Comparison of ENCODE assay signal across 1 cellular context in the genomic region with DNA sequence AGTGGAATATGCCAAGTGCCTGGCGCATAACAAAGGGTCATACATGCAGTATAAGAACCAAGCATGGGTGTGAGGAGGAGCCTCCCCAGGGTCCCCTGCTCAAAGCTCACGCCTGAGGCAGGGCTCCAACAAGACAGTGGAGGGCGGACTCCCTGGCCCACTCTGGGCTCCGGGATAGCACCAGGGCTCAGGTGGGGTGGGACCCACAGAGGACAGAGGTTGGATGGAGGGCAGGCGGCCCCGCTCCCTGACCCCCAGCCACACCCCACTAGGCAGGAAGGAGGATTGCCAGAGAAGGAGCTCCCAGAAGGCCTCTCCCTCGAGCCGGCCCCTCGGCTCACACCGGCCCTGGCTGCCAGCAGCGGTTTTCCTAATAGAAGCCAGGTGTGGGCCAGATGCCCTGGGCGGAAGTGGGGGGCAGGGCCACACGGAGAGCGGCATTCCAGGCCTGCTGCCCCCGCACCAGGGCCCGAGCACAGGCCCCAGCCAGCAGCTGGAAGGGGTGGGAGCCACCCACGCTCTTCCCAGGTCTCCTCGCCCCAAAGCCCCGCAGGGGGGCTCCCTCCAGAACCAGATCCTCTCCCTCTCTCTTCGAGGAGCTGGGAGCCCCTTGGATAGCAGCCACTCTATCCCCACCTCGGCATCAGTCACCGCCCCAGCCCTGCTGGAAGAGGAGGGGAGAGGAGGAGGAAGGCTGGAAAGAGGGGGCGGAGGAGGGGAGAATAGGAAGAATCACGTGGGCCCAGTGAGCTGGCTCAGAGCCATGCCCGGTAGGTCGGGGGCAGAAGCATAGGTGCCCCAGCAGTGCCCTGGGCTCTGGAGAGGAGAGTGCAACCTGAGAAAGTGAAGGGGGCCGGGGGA.
A peak's percentile ranks its signal among the peaks of the same experiment; 100 is the strongest.
TF ChIP-seq lines count a peak whose summit lies in the region.

No MANE protein-coding gene starts in this region.

TF ChIP-seq in SK-N-SH, 30 proteins besides CTCF, POLR2A, EP300 and RAD21:
- TF ChIP-seq NFIC (IDR thresholded peaks at IDR 0.05; ENCODE audit: borderline replicate concordance) (peak; percentile 85), YY1 (IDR thresholded peaks at IDR 0.05; ENCODE audit: low read depth) (no peak), FOXJ3 (CRISPR knock-in tag; IDR thresholded peaks at IDR 0.05) (peak; percentile 90), POLR2AphosphoS5 (IDR thresholded peaks at IDR 0.05; ENCODE audit: low read depth, low read length) (peak; percentile 82), FOXM1 (IDR thresholded peaks at IDR 0.05; ENCODE audit: low read depth) (no peak), RFX5 (IDR thresholded peaks at IDR 0.05; ENCODE audit: low read length) (no peak), GABPA (IDR thresholded peaks at IDR 0.05; ENCODE audit: low read depth) (no peak; the same call in 1 of the 2 replicates), TEAD4 (IDR thresholded peaks at IDR 0.05; ENCODE audit: borderline replicate concordance, insufficient read depth) (peak; percentile 89), TCF12 (IDR thresholded peaks at IDR 0.05) (peak; percentile 99), RCOR1 (IDR thresholded peaks at IDR 0.05; ENCODE audit: low read length) (peak; percentile 71; the same call in 1 of the 2 replicates), ELF1 (IDR thresholded peaks at IDR 0.05) (peak; percentile 53; the same call in 1 of the 2 replicates), EZH2phosphoT487 (IDR thresholded peaks at IDR 0.05; ENCODE audit: borderline replicate concordance, low read depth) (no peak), TAF1 (IDR thresholded peaks at IDR 0.05; ENCODE audit: borderline replicate concordance, low read depth, low read length) (peak; percentile 14; the same call in 1 of the 2 replicates), SIN3A (IDR thresholded peaks at IDR 0.05; ENCODE audit: borderline replicate concordance, low read depth, low read length) (peak; percentile 76; the same call in 1 of the 2 replicates), MXI1 (IDR thresholded peaks at IDR 0.05; ENCODE audit: low read depth, low read length) (no peak; the same call in 1 of the 2 replicates), JUND (IDR thresholded peaks at IDR 0.05) (no peak; the same call in 1 of the 2 replicates), NRF1 (IDR thresholded peaks at IDR 0.05; ENCODE audit: low read depth, low read length) (no peak), GATA2 (CRISPR knock-in tag; IDR thresholded peaks at IDR 0.05) (peak; percentile 22; the same call in 1 of the 2 replicates), FOSL2 (IDR thresholded peaks at IDR 0.05; ENCODE audit: borderline replicate concordance, low read depth) (no peak), CHD2 (IDR thresholded peaks at IDR 0.05; ENCODE audit: low read length, partially characterized antibody) (peak; percentile 96), MEF2A (IDR thresholded peaks at IDR 0.05; ENCODE audit: borderline replicate concordance, low read depth) (no peak), SMC3 (IDR thresholded peaks at IDR 0.05; ENCODE audit: low read depth, low read length) (no peak), RXRA (IDR thresholded peaks at IDR 0.05; ENCODE audit: borderline replicate concordance, low read depth) (peak; percentile 81; the same call in 1 of the 2 replicates)
- TF ChIP-seq, protein P1, sequence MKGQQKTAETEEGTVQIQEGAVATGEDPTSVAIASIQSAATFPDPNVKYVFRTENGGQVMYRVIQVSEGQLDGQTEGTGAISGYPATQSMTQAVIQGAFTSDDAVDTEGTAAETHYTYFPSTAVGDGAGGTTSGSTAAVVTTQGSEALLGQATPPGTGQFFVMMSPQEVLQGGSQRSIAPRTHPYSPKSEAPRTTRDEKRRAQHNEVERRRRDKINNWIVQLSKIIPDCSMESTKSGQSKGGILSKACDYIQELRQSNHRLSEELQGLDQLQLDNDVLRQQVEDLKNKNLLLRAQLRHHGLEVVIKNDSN (IDR thresholded peaks at IDR 0.05; ENCODE audit: borderline replicate concordance, low read depth) = peak; percentile 85
- TF ChIP-seq, protein P2, sequence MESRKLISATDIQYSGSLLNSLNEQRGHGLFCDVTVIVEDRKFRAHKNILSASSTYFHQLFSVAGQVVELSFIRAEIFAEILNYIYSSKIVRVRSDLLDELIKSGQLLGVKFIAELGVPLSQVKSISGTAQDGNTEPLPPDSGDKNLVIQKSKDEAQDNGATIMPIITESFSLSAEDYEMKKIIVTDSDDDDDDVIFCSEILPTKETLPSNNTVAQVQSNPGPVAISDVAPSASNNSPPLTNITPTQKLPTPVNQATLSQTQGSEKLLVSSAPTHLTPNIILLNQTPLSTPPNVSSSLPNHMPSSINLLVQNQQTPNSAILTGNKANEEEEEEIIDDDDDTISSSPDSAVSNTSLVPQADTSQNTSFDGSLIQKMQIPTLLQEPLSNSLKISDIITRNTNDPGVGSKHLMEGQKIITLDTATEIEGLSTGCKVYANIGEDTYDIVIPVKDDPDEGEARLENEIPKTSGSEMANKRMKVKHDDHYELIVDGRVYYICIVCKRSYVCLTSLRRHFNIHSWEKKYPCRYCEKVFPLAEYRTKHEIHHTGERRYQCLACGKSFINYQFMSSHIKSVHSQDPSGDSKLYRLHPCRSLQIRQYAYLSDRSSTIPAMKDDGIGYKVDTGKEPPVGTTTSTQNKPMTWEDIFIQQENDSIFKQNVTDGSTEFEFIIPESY (IDR thresholded peaks at IDR 0.05; ENCODE audit: borderline replicate concordance, low read depth) = peak; percentile 45; the same call in 1 of the 2 replicates
- TF ChIP-seq, protein P3, sequence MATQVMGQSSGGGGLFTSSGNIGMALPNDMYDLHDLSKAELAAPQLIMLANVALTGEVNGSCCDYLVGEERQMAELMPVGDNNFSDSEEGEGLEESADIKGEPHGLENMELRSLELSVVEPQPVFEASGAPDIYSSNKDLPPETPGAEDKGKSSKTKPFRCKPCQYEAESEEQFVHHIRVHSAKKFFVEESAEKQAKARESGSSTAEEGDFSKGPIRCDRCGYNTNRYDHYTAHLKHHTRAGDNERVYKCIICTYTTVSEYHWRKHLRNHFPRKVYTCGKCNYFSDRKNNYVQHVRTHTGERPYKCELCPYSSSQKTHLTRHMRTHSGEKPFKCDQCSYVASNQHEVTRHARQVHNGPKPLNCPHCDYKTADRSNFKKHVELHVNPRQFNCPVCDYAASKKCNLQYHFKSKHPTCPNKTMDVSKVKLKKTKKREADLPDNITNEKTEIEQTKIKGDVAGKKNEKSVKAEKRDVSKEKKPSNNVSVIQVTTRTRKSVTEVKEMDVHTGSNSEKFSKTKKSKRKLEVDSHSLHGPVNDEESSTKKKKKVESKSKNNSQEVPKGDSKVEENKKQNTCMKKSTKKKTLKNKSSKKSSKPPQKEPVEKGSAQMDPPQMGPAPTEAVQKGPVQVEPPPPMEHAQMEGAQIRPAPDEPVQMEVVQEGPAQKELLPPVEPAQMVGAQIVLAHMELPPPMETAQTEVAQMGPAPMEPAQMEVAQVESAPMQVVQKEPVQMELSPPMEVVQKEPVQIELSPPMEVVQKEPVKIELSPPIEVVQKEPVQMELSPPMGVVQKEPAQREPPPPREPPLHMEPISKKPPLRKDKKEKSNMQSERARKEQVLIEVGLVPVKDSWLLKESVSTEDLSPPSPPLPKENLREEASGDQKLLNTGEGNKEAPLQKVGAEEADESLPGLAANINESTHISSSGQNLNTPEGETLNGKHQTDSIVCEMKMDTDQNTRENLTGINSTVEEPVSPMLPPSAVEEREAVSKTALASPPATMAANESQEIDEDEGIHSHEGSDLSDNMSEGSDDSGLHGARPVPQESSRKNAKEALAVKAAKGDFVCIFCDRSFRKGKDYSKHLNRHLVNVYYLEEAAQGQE (IDR thresholded peaks at IDR 0.05; ENCODE audit: low read depth, low read length) = no peak
- TF ChIP-seq, protein P4, sequence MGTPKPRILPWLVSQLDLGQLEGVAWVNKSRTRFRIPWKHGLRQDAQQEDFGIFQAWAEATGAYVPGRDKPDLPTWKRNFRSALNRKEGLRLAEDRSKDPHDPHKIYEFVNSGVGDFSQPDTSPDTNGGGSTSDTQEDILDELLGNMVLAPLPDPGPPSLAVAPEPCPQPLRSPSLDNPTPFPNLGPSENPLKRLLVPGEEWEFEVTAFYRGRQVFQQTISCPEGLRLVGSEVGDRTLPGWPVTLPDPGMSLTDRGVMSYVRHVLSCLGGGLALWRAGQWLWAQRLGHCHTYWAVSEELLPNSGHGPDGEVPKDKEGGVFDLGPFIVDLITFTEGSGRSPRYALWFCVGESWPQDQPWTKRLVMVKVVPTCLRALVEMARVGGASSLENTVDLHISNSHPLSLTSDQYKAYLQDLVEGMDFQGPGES (IDR thresholded peaks at IDR 0.05; ENCODE audit: low read depth, low read length) = no peak
- TF ChIP-seq, protein P5, sequence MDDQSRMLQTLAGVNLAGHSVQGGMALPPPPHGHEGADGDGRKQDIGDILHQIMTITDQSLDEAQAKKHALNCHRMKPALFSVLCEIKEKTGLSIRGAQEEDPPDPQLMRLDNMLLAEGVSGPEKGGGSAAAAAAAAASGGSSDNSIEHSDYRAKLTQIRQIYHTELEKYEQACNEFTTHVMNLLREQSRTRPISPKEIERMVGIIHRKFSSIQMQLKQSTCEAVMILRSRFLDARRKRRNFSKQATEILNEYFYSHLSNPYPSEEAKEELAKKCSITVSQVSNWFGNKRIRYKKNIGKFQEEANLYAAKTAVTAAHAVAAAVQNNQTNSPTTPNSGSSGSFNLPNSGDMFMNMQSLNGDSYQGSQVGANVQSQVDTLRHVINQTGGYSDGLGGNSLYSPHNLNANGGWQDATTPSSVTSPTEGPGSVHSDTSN (IDR thresholded peaks at IDR 0.05) = peak; percentile 75
- TF ChIP-seq, protein P6, sequence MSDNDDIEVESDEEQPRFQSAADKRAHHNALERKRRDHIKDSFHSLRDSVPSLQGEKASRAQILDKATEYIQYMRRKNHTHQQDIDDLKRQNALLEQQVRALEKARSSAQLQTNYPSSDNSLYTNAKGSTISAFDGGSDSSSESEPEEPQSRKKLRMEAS (IDR thresholded peaks at IDR 0.05; ENCODE audit: low read depth) = peak; percentile 76; the same call in 1 of the 2 replicates
- TF ChIP-seq, protein P7, sequence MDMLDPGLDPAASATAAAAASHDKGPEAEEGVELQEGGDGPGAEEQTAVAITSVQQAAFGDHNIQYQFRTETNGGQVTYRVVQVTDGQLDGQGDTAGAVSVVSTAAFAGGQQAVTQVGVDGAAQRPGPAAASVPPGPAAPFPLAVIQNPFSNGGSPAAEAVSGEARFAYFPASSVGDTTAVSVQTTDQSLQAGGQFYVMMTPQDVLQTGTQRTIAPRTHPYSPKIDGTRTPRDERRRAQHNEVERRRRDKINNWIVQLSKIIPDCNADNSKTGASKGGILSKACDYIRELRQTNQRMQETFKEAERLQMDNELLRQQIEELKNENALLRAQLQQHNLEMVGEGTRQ (IDR thresholded peaks at IDR 0.05; ENCODE audit: borderline replicate concordance, low read depth, low read length) = 0 out of 2 replicates have a peak, but pooled peaks have one; percentile 24
